8 cellular contexts compared by ENCODE assay signal in genomic region chr11:58567889-58568512, GRCh38. TPM values are rescaled to one million over a fixed set of nuclear protein-coding genes. Genes with fewer than 3 reads are reported as not detected.
A peak's percentile ranks its signal among the peaks of the same experiment; 100 is the strongest.
DNase-seq lines count a peak whose midpoint lies in the region; ATAC-seq and TF ChIP-seq lines count a peak whose summit lies in the region.

No MANE protein-coding gene starts in this region.

- H3K27ac ChIP-seq in left ventricle myocardium inferior (replicated peaks): no peak overlapping the region

- TF ChIP-seq CTCF in left ventricle myocardium inferior (IDR thresholded peaks at IDR 0.05; ENCODE audit: borderline replicate concordance): peak; percentile 79

- intact Hi-C loops in activated naive CD4-positive, alpha-beta T cell treated with anti-CD3 and anti-CD28 coated beads for 36 hours (cut with micrococcal nuclease): no loop called here
- intact Hi-C loops in left ventricle myocardium inferior (cut with micrococcal nuclease): no loop called here

- peak overlapping the region; percentile 0 for H3K4me3 Mint-ChIP-seq in activated naive CD4-positive, alpha-beta T cell treated with anti-CD3 and anti-CD28 coated beads for 36 hours

- peaks cover 44% of the 10 kb centered on the region for H3K36me3 Mint-ChIP-seq in activated naive CD4-positive, alpha-beta T cell treated with anti-CD3 and anti-CD28 coated beads for 36 hours (ENCODE audit: low read depth)

- no peaks in the 10 kb centered on the region for H3K27me3 ChIP-seq in left ventricle myocardium inferior (ENCODE audit: low read depth)

- H3K4me1 Mint-ChIP-seq in activated naive CD4-positive, alpha-beta T cell treated with anti-CD3 and anti-CD28 coated beads for 36 hours (ENCODE audit: low read depth): peaks cover 63% of the 10 kb centered on the region

- no peaks in the 10 kb centered on the region for H3K9me3 Mint-ChIP-seq in activated naive CD4-positive, alpha-beta T cell treated with anti-CD3 and anti-CD28 coated beads for 36 hours

- no peaks in the 10 kb centered on the region for H3K27me3 Mint-ChIP-seq in activated naive CD4-positive, alpha-beta T cell treated with anti-CD3 and anti-CD28 coated beads for 36 hours (ENCODE audit: low read depth)

- H3K36me3 ChIP-seq in left ventricle myocardium inferior: peaks cover 50% of the 10 kb centered on the region

- DNase-seq in GM04504 (ENCODE audit: low read depth) (peak; percentile 28), HuH-7 (ENCODE audit: low spot score) (peak; percentile 18), SK-MEL-5 (ENCODE audit: low read depth, low spot score) (peak; percentile 80), left ventricle myocardium inferior (peak; percentile 30), hippocampal formation (lab: John Stamatoyannopoulos, UW) (no peak)
- DNase-seq in activated naive CD4-positive, alpha-beta T cell treated with anti-CD3 and anti-CD28 coated beads for 36 hours: peak; percentile 83
- DNase-seq in stimulated activated CD4-positive, alpha-beta T cell treated with anti-CD3 and anti-CD28 coated beads, Interleukin-12 subunit alpha, Interleukin-12 subunit beta, amount 100 ng/mL, for 24 hours (ENCODE audit: low read depth in 2 of 2): peak; percentile 41 to 68

- no peaks in the 10 kb centered on the region for H3K9me3 ChIP-seq in left ventricle myocardium inferior (replicated peaks)

- H3K27ac Mint-ChIP-seq in activated naive CD4-positive, alpha-beta T cell treated with anti-CD3 and anti-CD28 coated beads for 36 hours: peak overlapping the region; percentile 67

- H3K4me1 ChIP-seq in left ventricle myocardium inferior: peaks cover 3% of the 10 kb centered on the region

- CTCF ChIA-PET in activated naive CD4-positive, alpha-beta T cell treated with anti-CD3 and anti-CD28 coated beads for 36 hours (lab: Charles Lee): interaction anchor here (0.5 to 4.1 kb wide), 26 partner anchors 9 to 767 kb away, joined by 3 to 49 read pairs (median 4); no protein-coding TSS in a partner anchor

- H3K4me3 ChIP-seq in left ventricle myocardium inferior: no peak overlapping the region

- peak; percentile 90 for ATAC-seq in GM21529 (IDR thresholded peaks at IDR 0.05; ENCODE audit: unreplicated experiment)

- in situ Hi-C loops in SK-MEL-5 (cut with HindIII; ENCODE audit: low pct_unique_long_range_greater_than_20kb, low sequenced_read_pairs): no loop called here

RNA-seq across cellular contexts. Expression of gene LPXN, which starts 7.7 kb away (rescaled TPM):
- total RNA-seq in SK-MEL-5 (2014; rRNA removed; shearing (Covaris generic)): 10.3 and 11.4 TPM in 2 replicates
- polyA plus RNA-seq in SK-MEL-5 (2015; cell fraction: cytosol; rRNA removed): 23.6 and 26.3 TPM in 2 replicates
- 24.3 and 32.9 TPM in 2 replicates for polyA plus RNA-seq in SK-MEL-5 (2015; cell fraction: nucleus; rRNA removed)
- total RNA-seq in activated naive CD4-positive, alpha-beta T cell treated with anti-CD3 and anti-CD28 coated beads for 36 hours: 10 to 100 TPM; 84.9 to 85.1 TPM
- 4.4 TPM for total RNA-seq in left ventricle myocardium inferior

RNA-seq across cellular contexts. Expression of gene ZFP91, which starts 10.9 kb away (rescaled TPM):
- total RNA-seq in SK-MEL-5 (2014; rRNA removed; shearing (Covaris generic)): 57.8 and 58.7 TPM in 2 replicates
- 40.8 and 49.0 TPM in 2 replicates for polyA plus RNA-seq in SK-MEL-5 (2015; cell fraction: cytosol; rRNA removed)
- 53.9 and 65.6 TPM in 2 replicates for polyA plus RNA-seq in SK-MEL-5 (2015; cell fraction: nucleus; rRNA removed)
- 10 to 100 TPM; 30.5 to 32.6 TPM for total RNA-seq in activated naive CD4-positive, alpha-beta T cell treated with anti-CD3 and anti-CD28 coated beads for 36 hours
- 60.5 TPM for total RNA-seq in left ventricle myocardium inferior

RNA-seq across cellular contexts. Expression of gene CNTF, which starts 54.5 kb away (rescaled TPM):
- 1.2 and 2.1 TPM in 2 replicates for total RNA-seq in SK-MEL-5 (2014; rRNA removed; shearing (Covaris generic))
- 0.33 and 0.60 TPM in 2 replicates for polyA plus RNA-seq in SK-MEL-5 (2015; cell fraction: cytosol; rRNA removed)
- polyA plus RNA-seq in SK-MEL-5 (2015; cell fraction: nucleus; rRNA removed): 7.6 and 8.6 TPM in 2 replicates
- total RNA-seq in activated naive CD4-positive, alpha-beta T cell treated with anti-CD3 and anti-CD28 coated beads for 36 hours: 1 to 10 TPM in 1 of 2 experiments, under 1 TPM in 1; 0.77 to 1.1 TPM
- 0.93 TPM for total RNA-seq in left ventricle myocardium inferior

Comparison
In these comparisons a context has a peak if more than half of its experiments do, and no peak if none do; other contexts are left out.
1. DNase-seq: peak in GM04504 (single experiment), HuH-7 (single experiment), SK-MEL-5 (single experiment), activated naive CD4-positive, alpha-beta T cell treated with anti-CD3 and anti-CD28 coated beads for 36 hours (single experiment), left ventricle myocardium inferior (single experiment) and stimulated activated CD4-positive, alpha-beta T cell treated with anti-CD3 and anti-CD28 coated beads, Interleukin-12 subunit alpha, Interleukin-12 subunit beta, amount 100 ng/mL, for 24 hours (2 of 2); none in hippocampal formation (0 of 2).